In the genomic region with DNA sequence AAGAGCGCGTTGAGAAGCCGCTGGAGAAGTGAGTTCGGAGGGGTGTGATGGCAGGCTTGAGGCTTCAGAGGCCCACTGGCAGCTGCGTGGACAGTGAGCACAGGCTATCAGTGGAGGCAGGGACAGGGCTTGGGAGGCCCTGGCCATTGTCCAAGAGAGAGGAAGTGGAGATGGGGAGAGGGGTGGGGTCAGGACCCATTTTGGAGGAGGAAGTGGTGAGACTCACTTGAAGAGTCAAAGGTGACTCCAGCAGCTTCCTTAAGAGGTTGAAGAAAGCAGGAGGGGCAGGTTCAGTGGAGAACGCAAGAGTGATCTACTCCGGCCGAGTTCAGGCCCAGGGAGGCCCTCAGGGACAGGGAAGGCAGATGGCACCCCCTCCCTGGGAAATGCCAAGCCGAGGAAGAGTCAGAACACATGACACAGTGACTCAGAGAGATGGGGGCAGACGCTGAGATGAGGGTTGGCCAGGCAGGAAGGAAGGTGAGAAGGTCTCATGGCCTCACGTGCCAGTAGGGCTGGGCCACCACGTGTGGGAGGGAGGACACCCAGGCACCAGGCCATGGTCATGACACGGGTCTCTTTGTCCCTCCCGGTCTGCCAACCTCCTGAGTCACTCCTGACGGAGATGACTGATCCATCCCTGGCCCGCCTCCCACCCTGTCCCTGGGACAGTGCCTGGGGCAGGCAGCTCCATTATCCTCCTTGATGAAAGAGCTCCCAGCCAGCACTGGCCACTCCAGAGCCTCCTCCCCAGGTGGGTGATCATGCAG, we compare ENCODE assay signal across 8 cellular contexts. TPM values are rescaled to one million over a fixed set of nuclear protein-coding genes. Genes with fewer than 3 reads are reported as not detected.
DNase-seq lines count a peak whose midpoint lies in the region; ATAC-seq and TF ChIP-seq lines count a peak whose summit lies in the region.

No MANE protein-coding gene starts in this region.

- H4K20me1 ChIP-seq in BLaER1 treated with 17β-estradiol and CSF1 and Interleukin-3, amounts not matched to agents 10 nM and 100 nM, result no peaks in the 10 kb centered on the region
- H4K20me1 ChIP-seq in hepatocyte (ENCODE audit: insufficient read depth, poor library complexity, severe bottlenecking), result no peaks in the 10 kb centered on the region

- TF ChIP-seq CTCF in colonic mucosa (IDR thresholded peaks at IDR 0.05) (no peak), hepatocyte (IDR thresholded peaks at IDR 0.05; ENCODE audit: poor library complexity) (no peak)

- no peak for ATAC-seq in GM18867 (IDR thresholded peaks at IDR 0.05; ENCODE audit: unreplicated experiment)

- no peak overlapping the region for H2AFZ ChIP-seq in hepatocyte

- H3K4me3 ChIP-seq in BLaER1 treated with 17β-estradiol and CSF1 and Interleukin-3, amounts not matched to agents 10 nM and 100 nM, result peak overlapping the region; percentile 24 to 58 (median 38); a peak in 18 of 20 replicates
- H3K4me3 ChIP-seq in colonic mucosa (no peak overlapping the region), hepatocyte (no peak overlapping the region)

- H3K9ac ChIP-seq in BLaER1 treated with 17β-estradiol and CSF1 and Interleukin-3, amounts not matched to agents 10 nM and 100 nM, result peak overlapping the region; percentile 72 to 88 (median 80)
- H3K9ac ChIP-seq in colonic mucosa (ENCODE audit: low read depth in 2 of 2, low read length in 2 of 2), result no peak overlapping the region

- peak overlapping the region; percentile 76 to 98 (median 95) for H3K27ac ChIP-seq in BLaER1 treated with 17β-estradiol and CSF1 and Interleukin-3, amounts not matched to agents 10 nM and 100 nM
- H3K27ac ChIP-seq in colonic mucosa (no peak overlapping the region), hepatocyte (no peak overlapping the region)

- no peaks in the 10 kb centered on the region for H3K9me2 ChIP-seq in hepatocyte (replicated peaks; ENCODE audit: insufficient read depth)

- intact Hi-C loops in colonic mucosa (cut with DNase I), result no loop called here

- DNase-seq in M059J (ENCODE audit: low read depth), result peak; percentile 99
- DNase-seq in colonic mucosa, result peak; percentile 32
- peak; percentile 74 for DNase-seq in mucosa of gallbladder (ENCODE audit: low spot score)
- no peak for DNase-seq in hepatocyte (ENCODE audit: low spot score)
- no peak for DNase-seq in NCI-H510A (lab: John Stamatoyannopoulos, UW)
- DNase-seq in activated CD8-positive, alpha-beta memory T cell treated with anti-CD3 and anti-CD28 coated beads, Interleukin-2, amount 50 U/mL, for 48 hours, result no peak

- peaks cover 6 to 11% (median 8%) of the 10 kb centered on the region in 11 experiments; a peak in 21 of 22 replicates for H3K9me3 ChIP-seq in BLaER1 treated with 17β-estradiol and CSF1 and Interleukin-3, amounts not matched to agents 10 nM and 100 nM (replicated peaks in 1 of 11)
- H3K9me3 ChIP-seq in colonic mucosa (no peaks in the 10 kb centered on the region), hepatocyte (ENCODE audit: low read depth) (no peaks in the 10 kb centered on the region)

- peaks cover 97 to 100% (median 98%) of the 10 kb centered on the region in 10 experiments for H3K4me1 ChIP-seq in BLaER1 treated with 17β-estradiol and CSF1 and Interleukin-3, amounts not matched to agents 10 nM and 100 nM
- H3K4me1 ChIP-seq in colonic mucosa (no peaks in the 10 kb centered on the region), hepatocyte (ENCODE audit: insufficient read depth) (peaks cover 6% of the 10 kb centered on the region)

- no peaks in the 10 kb centered on the region for H3K79me2 ChIP-seq in hepatocyte

- peak overlapping the region; percentile 83 to 98 (median 94) for H3K4me2 ChIP-seq in BLaER1 treated with 17β-estradiol and CSF1 and Interleukin-3, amounts not matched to agents 10 nM and 100 nM
- H3K4me2 ChIP-seq in hepatocyte, result no peak overlapping the region

- 0 out of 22 replicates have a peak, but pooled peaks cover 0 to 4% (median 0%) of the 10 kb centered on the region in 11 experiments for H3K36me3 ChIP-seq in BLaER1 treated with 17β-estradiol and CSF1 and Interleukin-3, amounts not matched to agents 10 nM and 100 nM
- H3K36me3 ChIP-seq in colonic mucosa (no peaks in the 10 kb centered on the region), hepatocyte (replicated peaks; ENCODE audit: insufficient read depth, low read depth) (no peaks in the 10 kb centered on the region)

- 73% methylated on average over 16 of the region's 16 CpGs for WGBS in hepatocyte (ENCODE audit: low lambda C conversion rate, missing lambda C conversion rate)

- H3K27me3 ChIP-seq in BLaER1 treated with 17β-estradiol and CSF1 and Interleukin-3, amounts not matched to agents 10 nM and 100 nM, result no peaks in the 10 kb centered on the region
- H3K27me3 ChIP-seq in colonic mucosa, result no peaks in the 10 kb centered on the region
- no peaks in the 10 kb centered on the region for H3K27me3 ChIP-seq in hepatocyte

RNA-seq across cellular contexts. Expression of a gene that starts 10.1 kb away (rescaled TPM):
- 1.5 TPM in 1 of 2 replicates, not detected in the other for total RNA-seq in M059J (2014; rRNA removed; shearing (Covaris generic))
- total RNA-seq in colonic mucosa (1 to 10 TPM; 1.6 to 3.0 TPM), mucosa of gallbladder (4.2 TPM), hepatocyte (1.6 and 3.5 TPM in 2 replicates)
- 1.9 TPM in 1 of 2 replicates, not detected in the other for polyA plus RNA-seq in hepatocyte

RNA-seq across cellular contexts. Expression of a gene that starts 26.9 kb away (rescaled TPM):
- not detected in 2 replicates for total RNA-seq in M059J (2014; rRNA removed; shearing (Covaris generic))
- total RNA-seq in colonic mucosa (not detected), mucosa of gallbladder (not detected), hepatocyte (2.8 TPM in 1 of 2 replicates, not detected in the other)
- 0.47 and 0.81 TPM in 2 replicates for polyA plus RNA-seq in hepatocyte

RNA-seq across cellular contexts. Expression of a gene that starts 28.8 kb away (rescaled TPM):
- total RNA-seq in M059J (2014; rRNA removed; shearing (Covaris generic)), result not detected in 2 replicates
- total RNA-seq in colonic mucosa (not detected), mucosa of gallbladder (not detected), hepatocyte (not detected in 2 replicates)
- polyA plus RNA-seq in hepatocyte, result not detected in 2 replicates

RNA-seq across cellular contexts. Expression of a gene that starts 36.5 kb away (rescaled TPM):
- not detected in 2 replicates for total RNA-seq in M059J (2014; rRNA removed; shearing (Covaris generic))
- not detected for total RNA-seq in colonic mucosa
- total RNA-seq in mucosa of gallbladder, result 1.2 TPM
- total RNA-seq in hepatocyte, result 5.1 and 7.0 TPM in 2 replicates
- polyA plus RNA-seq in hepatocyte, result 49.3 and 55.8 TPM in 2 replicates

RNA-seq across cellular contexts. Expression of a gene that starts 39.4 kb away (rescaled TPM):
- total RNA-seq in M059J (2014; rRNA removed; shearing (Covaris generic)), result not detected in 2 replicates
- total RNA-seq in colonic mucosa (under 1 TPM in 1 of 2 donors, not detected in 1; 0.27 TPM), mucosa of gallbladder (0.29 TPM), hepatocyte (0.80 and 1.6 TPM in 2 replicates)
- polyA plus RNA-seq in hepatocyte, result 2.4 TPM in 1 of 2 replicates, not detected in the other

Comparison
In these comparisons a context has a peak if more than half of its experiments do, and no peak if none do; other contexts are left out.
1. H3K27ac ChIP-seq: peak in BLaER1 treated with 17β-estradiol and CSF1 and Interleukin-3, amounts not matched to agents 10 nM and 100 nM (11 of 11); none in colonic mucosa (single experiment) and hepatocyte (single experiment).
2. H3K4me3 ChIP-seq: peak in BLaER1 treated with 17β-estradiol and CSF1 and Interleukin-3, amounts not matched to agents 10 nM and 100 nM (10 of 10); none in colonic mucosa (single experiment) and hepatocyte (single experiment).
3. H3K9ac ChIP-seq: peak in BLaER1 treated with 17β-estradiol and CSF1 and Interleukin-3, amounts not matched to agents 10 nM and 100 nM (11 of 11); none in colonic mucosa (0 of 2).
4. DNase-seq: peak in M059J (single experiment), colonic mucosa (single experiment) and mucosa of gallbladder (single experiment); none in hepatocyte (single experiment), NCI-H510A (single experiment) and activated CD8-positive, alpha-beta memory T cell treated with anti-CD3 and anti-CD28 coated beads, Interleukin-2, amount 50 U/mL, for 48 hours (single experiment).